In the genomic region with DNA sequence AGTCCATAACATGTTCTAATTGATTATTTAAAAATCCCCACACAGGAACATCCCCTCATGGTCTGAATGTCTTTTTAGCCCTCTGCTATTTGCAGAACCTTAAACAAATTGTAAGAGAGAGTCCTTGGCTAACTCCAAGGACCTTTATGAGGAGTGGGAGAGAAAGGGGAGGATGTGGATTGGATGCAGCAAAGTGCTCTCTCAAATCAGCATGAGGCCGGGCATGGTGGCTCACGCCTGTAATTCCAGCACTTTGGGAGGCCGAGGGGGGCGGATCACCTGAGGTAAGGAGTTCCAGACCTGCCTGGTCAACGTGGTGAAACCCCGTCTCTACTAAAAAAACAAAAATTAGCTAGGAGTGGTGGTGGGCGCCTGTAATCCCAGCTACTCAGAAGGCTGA, we compare ENCODE assay signal across 1 cellular context.
TF ChIP-seq lines count a peak whose summit lies in the region.

No MANE protein-coding gene starts in this region.

TF ChIP-seq in A549, 52 proteins besides CTCF, POLR2A, EP300 and RAD21 (continued from another document):
- TF ChIP-seq, protein P1, sequence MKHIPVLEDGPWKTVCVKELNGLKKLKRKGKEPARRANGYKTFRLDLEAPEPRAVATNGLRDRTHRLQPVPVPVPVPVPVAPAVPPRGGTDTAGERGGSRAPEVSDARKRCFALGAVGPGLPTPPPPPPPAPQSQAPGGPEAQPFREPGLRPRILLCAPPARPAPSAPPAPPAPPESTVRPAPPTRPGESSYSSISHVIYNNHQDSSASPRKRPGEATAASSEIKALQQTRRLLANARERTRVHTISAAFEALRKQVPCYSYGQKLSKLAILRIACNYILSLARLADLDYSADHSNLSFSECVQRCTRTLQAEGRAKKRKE (CRISPR knock-in tag; IDR thresholded peaks at IDR 0.05; ENCODE audit: low read depth) = no peak
- TF ChIP-seq HOXB13 (CRISPR knock-in tag; IDR thresholded peaks at IDR 0.05; ENCODE audit: low read depth) (no peak), NR3C1 (IDR thresholded peaks at IDR 0.05) (no peak), HOXA7 (CRISPR knock-in tag; IDR thresholded peaks at IDR 0.05) (no peak), CHD2 (IDR thresholded peaks at IDR 0.05; ENCODE audit: low read length, partially characterized antibody) (no peak), TFCP2L1 (CRISPR knock-in tag; IDR thresholded peaks at IDR 0.05) (no peak)
- TF ChIP-seq, protein P2, sequence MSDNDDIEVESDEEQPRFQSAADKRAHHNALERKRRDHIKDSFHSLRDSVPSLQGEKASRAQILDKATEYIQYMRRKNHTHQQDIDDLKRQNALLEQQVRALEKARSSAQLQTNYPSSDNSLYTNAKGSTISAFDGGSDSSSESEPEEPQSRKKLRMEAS (IDR thresholded peaks at IDR 0.05) = no peak
